In the genomic region with DNA sequence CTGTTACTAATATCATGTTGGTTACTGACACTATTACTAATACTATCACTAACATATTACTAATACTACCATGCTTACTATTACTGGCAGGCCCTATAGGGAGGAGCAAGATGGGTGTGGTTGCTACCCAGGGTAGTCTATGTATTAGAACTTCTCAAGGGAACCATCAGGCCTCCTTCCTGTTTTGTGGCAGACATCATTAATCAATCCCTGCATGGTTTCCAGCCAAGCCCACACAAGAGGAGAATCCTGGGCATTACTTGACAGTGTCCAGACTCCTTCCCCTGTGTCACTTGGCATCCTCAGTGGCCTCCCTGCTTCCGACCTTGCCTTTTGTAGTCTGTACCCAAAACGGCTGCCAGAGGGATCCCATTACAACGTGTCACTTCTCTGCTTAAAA, we compare ENCODE assay signal across 32 cellular contexts. TPM values are rescaled to one million over a fixed set of nuclear protein-coding genes. Genes with fewer than 3 reads are reported as not detected.
DNase-seq lines count a peak whose midpoint lies in the region; ATAC-seq and TF ChIP-seq lines count a peak whose summit lies in the region.
"Had no signal": no experiment of that assay in that cellular context is flagged by ENCODE, and none has a peak within 500 bp of the region (broad histone marks: within the 10 kb centered on the region; RNA-seq: fewer than 3 reads in every experiment).

No MANE protein-coding gene starts in this region.

- TF ChIP-seq POLR2A in heart left ventricle (IDR thresholded peaks at IDR 0.05), result no peak

- TF ChIP-seq CTCF in OCI-LY7 (conservative IDR thresholded peaks at IDR 0.05; ENCODE audit: low read length), result no peak
- TF ChIP-seq CTCF in epithelial cell of esophagus (IDR thresholded peaks at IDR 0.05; ENCODE audit: insufficient read depth, low read depth, low read length, missing control alignments), result no peak
- no peak for TF ChIP-seq CTCF in heart left ventricle (IDR thresholded peaks at IDR 0.05)
- no peak for TF ChIP-seq CTCF in foreskin keratinocyte (conservative IDR thresholded peaks at IDR 0.05)

- CTCF ChIA-PET in OCI-LY7 (lab: Charles Lee; ENCODE audit: unreplicated experiment), result no interaction called here

- H4K20me1 ChIP-seq in OCI-LY7 (ENCODE audit: insufficient read depth, low read length), result no peaks in the 10 kb centered on the region
- H4K20me1 ChIP-seq: BLaER1 treated with 17β-estradiol and CSF1 and Interleukin-3, amounts not matched to agents 10 nM and 100 nM had no signal

- no peaks in the 10 kb centered on the region for H3K9me2 ChIP-seq in OCI-LY7 (ENCODE audit: insufficient read depth, low read length)

- no peaks in the 10 kb centered on the region for H3K9me3 ChIP-seq in OCI-LY7 (ENCODE audit: low read length)
- no peaks in the 10 kb centered on the region for H3K9me3 ChIP-seq in heart left ventricle
- H3K9me3 ChIP-seq: esophagus muscularis mucosa, gastroesophageal sphincter, SJCRH30, transverse colon had no signal

- H3K27ac Mint-ChIP-seq in stimulated activated effector memory CD8-positive, alpha-beta T cell treated with anti-CD3 and anti-CD28 coated beads, Interleukin-12 subunit alpha, Interleukin-12 subunit beta, amount 100 ng/mL, for 72 hours, result no peak overlapping the region
- H3K27ac Mint-ChIP-seq: activated B cell treated with CpG ODN at 0.5 μM for 24 hours; activated naive CD8-positive, alpha-beta T cell treated with anti-CD3 and anti-CD28 coated beads, Interleukin-2, amount 50 U/mL, for 24 hours; activated T-cell treated with anti-CD3 and anti-CD28 coated beads, Interleukin-2, amount 50 U/mL, for 24 hours; endodermal cell; nephron had no signal

- H3K4me1 ChIP-seq in OCI-LY7 (ENCODE audit: insufficient read depth, low read length, poor library complexity, severe bottlenecking) (peaks cover 33% of the 10 kb centered on the region), heart left ventricle (peaks cover 0 to 9% (median 4%) of the 10 kb centered on the region in 12 donors), foreskin keratinocyte (no peaks in the 10 kb centered on the region)
- H3K4me1 ChIP-seq: Caco-2 had no signal

- no peak overlapping the region for H2AFZ ChIP-seq in OCI-LY7 (ENCODE audit: low read length)
- H2AFZ ChIP-seq: hepatocyte had no signal

- POLR2A ChIA-PET in OCI-LY7 (lab: Charles Lee), result no interaction called here

- no peak overlapping the region for H3K4me3 ChIP-seq in OCI-LY7 (ENCODE audit: low read depth, low read length, poor library complexity, severe bottlenecking)
- no peak overlapping the region for H3K4me3 ChIP-seq in epithelial cell of esophagus (ENCODE audit: low read length)
- no peak overlapping the region for H3K4me3 ChIP-seq in heart left ventricle
- H3K4me3 ChIP-seq: BLaER1 treated with 17β-estradiol and CSF1 and Interleukin-3, amounts not matched to agents 10 nM and 100 nM; esophagus muscularis mucosa; gastroesophageal sphincter; hepatocyte; lung; SJCRH30; transverse colon had no signal

- no peaks in the 10 kb centered on the region for H3K79me2 ChIP-seq in OCI-LY7 (ENCODE audit: insufficient read depth, low read depth, low read length)
- H3K79me2 ChIP-seq: hepatocyte had no signal

- peak; percentile 46 for ATAC-seq in stimulated activated effector memory CD8-positive, alpha-beta T cell treated with anti-CD3 and anti-CD28 coated beads, Interleukin-12 subunit alpha, Interleukin-12 subunit beta, amount 100 ng/mL, for 72 hours
- ATAC-seq in heart left ventricle (no peak), foreskin keratinocyte (no peak), left ventricle myocardium superior (no peak)
- ATAC-seq: activated naive CD8-positive, alpha-beta T cell treated with anti-CD3 and anti-CD28 coated beads, Interleukin-2, amount 50 U/mL, for 24 hours; gastroesophageal sphincter had no signal

- no peaks in the 10 kb centered on the region for H3K36me3 Mint-ChIP-seq in stimulated activated effector memory CD8-positive, alpha-beta T cell treated with anti-CD3 and anti-CD28 coated beads, Interleukin-12 subunit alpha, Interleukin-12 subunit beta, amount 100 ng/mL, for 72 hours

- no peak overlapping the region for H3K4me2 ChIP-seq in OCI-LY7 (ENCODE audit: low read length)
- H3K4me2 ChIP-seq: hepatocyte had no signal

- peaks cover 6% of the 10 kb centered on the region for H3K4me1 Mint-ChIP-seq in stimulated activated effector memory CD8-positive, alpha-beta T cell treated with anti-CD3 and anti-CD28 coated beads, Interleukin-12 subunit alpha, Interleukin-12 subunit beta, amount 100 ng/mL, for 72 hours
- H3K4me1 Mint-ChIP-seq: endodermal cell, nephron had no signal

- H3K9me3 Mint-ChIP-seq in stimulated activated effector memory CD8-positive, alpha-beta T cell treated with anti-CD3 and anti-CD28 coated beads, Interleukin-12 subunit alpha, Interleukin-12 subunit beta, amount 100 ng/mL, for 72 hours, result peaks cover 3% of the 10 kb centered on the region
- H3K9me3 Mint-ChIP-seq: activated T-cell treated with anti-CD3 and anti-CD28 coated beads, Interleukin-2, amount 50 U/mL, for 24 hours; endodermal cell had no signal

- BruUV-seq in OCI-LY7 (replicated peaks; lab: Mats Ljungman, UMichigan), result no TSS peak

- peak; percentile 4 to 11 for DNase-seq in Kasumi-1 (lab: John Stamatoyannopoulos, UW)
- peak; percentile 18 for DNase-seq in OCI-LY7 (ENCODE audit: low spot score)
- DNase-seq in epithelial cell of esophagus (ENCODE audit: low read depth), result peak; percentile 38
- no peak for DNase-seq in stimulated activated effector memory CD8-positive, alpha-beta T cell treated with anti-CD3 and anti-CD28 coated beads, Interleukin-12 subunit alpha, Interleukin-12 subunit beta, amount 100 ng/mL, for 72 hours (ENCODE audit: low spot score in 2 of 2)
- DNase-seq in heart left ventricle, result no peak
- no peak for DNase-seq in foreskin keratinocyte
- DNase-seq in left ventricle myocardium superior, result no peak
- DNase-seq: activated B cell treated with CpG ODN at 0.5 μM for 24 hours; activated gamma-delta T cell treated with Interleukin-2 at 50 U/mL for 16 hours; activated naive CD8-positive, alpha-beta T cell treated with anti-CD3 and anti-CD28 coated beads, Interleukin-2, amount 50 U/mL, for 24 hours; activated T-cell treated with anti-CD3 and anti-CD28 coated beads, Interleukin-2, amount 50 U/mL, for 24 hours; Caco-2; dermis blood vessel endothelial cell; DMS53; endodermal cell; kidney glomerular epithelial cell; NCI-H1417 treated with DMSO at 0.1 percent for 48 hours; NCI-H2081; NCI-H226; NCI-H69; SJCRH30; stimulated activated CD4-positive, alpha-beta T cell treated with anti-CD3 and anti-CD28 coated beads, Interleukin-15, amount 100 ng/mL, for 24 hours; stimulated activated CD4-positive, alpha-beta T cell treated with anti-CD3 and anti-CD28 coated beads, Interleukin-4, amount 100 ng/mL, for 4 hours; T1000; transverse colon had no signal

- H3K36me3 ChIP-seq in OCI-LY7 (ENCODE audit: insufficient read depth, low read length), result no peaks in the 10 kb centered on the region
- no peaks in the 10 kb centered on the region for H3K36me3 ChIP-seq in heart left ventricle
- H3K36me3 ChIP-seq: esophagus muscularis mucosa, gastroesophageal sphincter, SJCRH30, transverse colon had no signal

- H3K27me3 ChIP-seq in heart left ventricle (peaks cover 8 to 48% (median 19%) of the 10 kb centered on the region in 9 donors), foreskin keratinocyte (peaks cover 27% of the 10 kb centered on the region)
- H3K27me3 ChIP-seq: BLaER1 treated with 17β-estradiol and CSF1 and Interleukin-3, amounts not matched to agents 10 nM and 100 nM; SJCRH30 had no signal

- no peak overlapping the region for H3K27ac ChIP-seq in OCI-LY7 (ENCODE audit: low read depth, low read length, poor library complexity, severe bottlenecking)
- no peak overlapping the region for H3K27ac ChIP-seq in heart left ventricle
- no peak overlapping the region for H3K27ac ChIP-seq in foreskin keratinocyte
- H3K27ac ChIP-seq: BLaER1 treated with 17β-estradiol and CSF1 and Interleukin-3, amounts not matched to agents 10 nM and 100 nM; esophagus muscularis mucosa; gastroesophageal sphincter; hepatocyte; SJCRH30; transverse colon had no signal

- intact Hi-C loops in OCI-LY7 (cut with micrococcal nuclease; ENCODE audit: unreplicated experiment) (no loop called here), heart left ventricle (cut with DNase I) (loop anchor here in 2 of 10 donors (5.0 to 10.0 kb wide), 2 partner anchors 62 to 90 kb away; no protein-coding TSS in a partner anchor), left ventricle myocardium superior (cut with micrococcal nuclease) (no loop called here)

- no peak overlapping the region for H3K4me3 Mint-ChIP-seq in stimulated activated effector memory CD8-positive, alpha-beta T cell treated with anti-CD3 and anti-CD28 coated beads, Interleukin-12 subunit alpha, Interleukin-12 subunit beta, amount 100 ng/mL, for 72 hours
- H3K4me3 Mint-ChIP-seq: activated B cell treated with CpG ODN at 0.5 μM for 24 hours; activated naive CD8-positive, alpha-beta T cell treated with anti-CD3 and anti-CD28 coated beads, Interleukin-2, amount 50 U/mL, for 24 hours; activated T-cell treated with anti-CD3 and anti-CD28 coated beads, Interleukin-2, amount 50 U/mL, for 24 hours; endodermal cell; nephron had no signal

- 46 to 62% (median 52%) methylated on average over 3 of the region's 3 CpGs for WGBS in heart left ventricle, 4 donors

RNA-seq across cellular contexts. Expression of a gene that starts 8.9 kb away (rescaled TPM):
- not detected in 2 replicates for total RNA-seq in OCI-LY7 (2014; rRNA removed; shearing (Covaris generic))
- total RNA-seq in OCI-LY7 (2022) (not detected in 2 replicates), heart left ventricle (10 to 100 TPM in 1 of 9 donors, 1 to 10 TPM in 1, under 1 TPM in 4, not detected in 3; 0.17 to 16.0 (median 0.81) TPM), foreskin keratinocyte (not detected in 2 replicates), left ventricle myocardium superior (3.2 TPM)
- polyA plus RNA-seq in heart left ventricle (under 1 TPM; 0.15 to 0.40 TPM), foreskin keratinocyte (not detected in 2 replicates)
- total RNA-seq: activated B cell treated with CpG ODN at 0.5 μM for 24 hours, Caco-2, SJCRH30 had no signal

RNA-seq across cellular contexts. Expression of a gene that starts 21.7 kb away (rescaled TPM):
- 5.9 and 12.5 TPM in 2 replicates for total RNA-seq in OCI-LY7 (2014; rRNA removed; shearing (Covaris generic))
- total RNA-seq in OCI-LY7 (2022), result 2.5 and 5.1 TPM in 2 replicates
- 10 to 100 TPM in 5 of 9 donors, 1 to 10 TPM in 4; 2.9 to 15.1 (median 10.2) TPM for total RNA-seq in heart left ventricle
- 10 to 100 TPM in 1 of 2 donors, 1 to 10 TPM in 1; 6.1 to 16.8 TPM for polyA plus RNA-seq in heart left ventricle
- 4.1 and 5.2 TPM in 2 replicates for total RNA-seq in foreskin keratinocyte
- 4.6 and 6.5 TPM in 2 replicates for polyA plus RNA-seq in foreskin keratinocyte
- 13.9 TPM for total RNA-seq in left ventricle myocardium superior

RNA-seq across cellular contexts. Expression of a gene that starts 36.8 kb away (rescaled TPM):
- not detected in 2 replicates for total RNA-seq in OCI-LY7 (2014; rRNA removed; shearing (Covaris generic))
- total RNA-seq in OCI-LY7 (2022) (not detected in 2 replicates), heart left ventricle (10 to 100 TPM in 2 of 9 donors, 1 to 10 TPM in 7; 1.8 to 39.4 (median 4.7) TPM), foreskin keratinocyte (0.46 TPM in 1 of 2 replicates, not detected in the other), left ventricle myocardium superior (4.3 TPM)
- polyA plus RNA-seq in heart left ventricle (1 to 10 TPM in 1 of 2 donors, under 1 TPM in 1; 0.15 to 4.8 TPM), foreskin keratinocyte (0.40 TPM in 1 of 2 replicates, not detected in the other)
- total RNA-seq: Caco-2, dermis blood vessel endothelial cell, endodermal cell, SJCRH30 had no signal

RNA-seq across cellular contexts. Expression of a gene that starts 46.1 kb away (rescaled TPM):
- total RNA-seq in OCI-LY7 (2014; rRNA removed; shearing (Covaris generic)), result not detected in 2 replicates
- not detected in 2 replicates for total RNA-seq in OCI-LY7 (2022)
- 10 to 100 TPM in 1 of 9 donors, 1 to 10 TPM in 2, under 1 TPM in 5, not detected in 1; 0.24 to 11.1 (median 0.80) TPM for total RNA-seq in heart left ventricle
- polyA plus RNA-seq in heart left ventricle, result 1 to 10 TPM in 1 of 2 donors, under 1 TPM in 1; 0.11 to 1.1 TPM
- total RNA-seq in foreskin keratinocyte, result not detected in 2 replicates
- not detected in 2 replicates for polyA plus RNA-seq in foreskin keratinocyte
- 1.0 TPM for total RNA-seq in left ventricle myocardium superior
- total RNA-seq: activated B cell treated with CpG ODN at 0.5 μM for 24 hours, Caco-2, dermis blood vessel endothelial cell, hepatocyte, mucosa of gallbladder, SJCRH30, transverse colon had no signal
- polyA plus RNA-seq: hepatocyte had no signal

Comparison
In these comparisons a context has a peak if more than half of its experiments do, and no peak if none do; other contexts are left out.
1. DNase-seq: peak in Kasumi-1 (2 of 2), OCI-LY7 (single experiment) and epithelial cell of esophagus (single experiment); none in stimulated activated effector memory CD8-positive, alpha-beta T cell treated with anti-CD3 and anti-CD28 coated beads, Interleukin-12 subunit alpha, Interleukin-12 subunit beta, amount 100 ng/mL, for 72 hours (0 of 2), heart left ventricle (0 of 5), foreskin keratinocyte (0 of 2) and left ventricle myocardium superior (single experiment).